ENCODE assay signal across 24 cellular contexts in the genomic region with DNA sequence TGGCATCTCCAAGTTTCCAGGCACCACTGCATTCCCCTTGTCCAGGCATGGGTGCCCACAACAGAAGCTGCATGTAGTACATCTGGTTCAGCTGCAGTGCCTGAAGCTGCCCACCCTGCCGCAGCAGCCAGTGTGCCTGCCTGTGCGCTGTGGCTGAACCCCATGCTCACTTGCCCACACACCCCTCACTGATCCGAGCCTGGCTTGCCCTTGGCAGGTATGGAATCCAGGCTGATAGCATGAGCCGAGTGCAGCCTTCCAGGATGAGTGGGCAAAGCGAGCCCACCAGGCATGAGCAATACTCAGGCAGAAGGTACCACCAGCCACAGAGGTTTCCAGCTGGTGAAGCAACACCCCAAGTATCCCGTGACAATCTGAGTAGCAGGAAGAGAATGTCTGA.
"Had no signal": no experiment of that assay in that cellular context is flagged by ENCODE, and none has a peak within 500 bp of the region (broad histone marks: within the 10 kb centered on the region; RNA-seq: fewer than 3 reads in every experiment).

No MANE protein-coding gene starts in this region.

- FAIRE-seq: keratinocyte, small intestine had no signal

- H3K4me1 ChIP-seq: heart right ventricle, left lung, lower lobe of right lung, neural progenitor cell, right atrium auricular region, tibial nerve, vagina had no signal

- H3K79me2 ChIP-seq: hepatocyte had no signal

- H3K27ac ChIP-seq: heart right ventricle, hepatocyte, left lung, lower lobe of right lung, neural progenitor cell, ovary, right atrium auricular region, tibial nerve, vagina had no signal

- H3K9me3 ChIP-seq: lower lobe of right lung, ovary, right atrium auricular region, vagina had no signal

- H3K4me3 ChIP-seq: heart right ventricle, hepatocyte, left lung, lower lobe of right lung, neural progenitor cell, ovary, right atrium auricular region, tibial nerve, vagina had no signal

- H3K36me3 ChIP-seq: heart right ventricle, left lung, lower lobe of right lung, neural progenitor cell, ovary, right atrium auricular region, tibial nerve, vagina had no signal

- H2AFZ ChIP-seq: hepatocyte, neural progenitor cell had no signal

- H3K4me2 ChIP-seq: hepatocyte, neural progenitor cell had no signal

- H3K27me3 ChIP-seq: heart right ventricle, hepatocyte, left lung, neural progenitor cell, ovary, right atrium auricular region, tibial nerve, vagina had no signal

- H3K9ac ChIP-seq: neural progenitor cell had no signal

- DNase-seq: heart right ventricle; left colon; left lung; lower lobe of right lung; mammary epithelial cell; mesenchymal stem cell; naive B cell; natural killer cell; nephron progenitor cell; ovary; small intestine; stimulated activated CD4-positive, alpha-beta T cell treated with anti-CD3 and anti-CD28 coated beads, Interleukin-1b, Interleukin-23, amount 100 ng/mL, for 48 hours; stimulated activated CD4-positive, alpha-beta T cell treated with anti-CD3 and anti-CD28 coated beads, Interleukin-2, amount 100 ng/mL, for 48 hours; stimulated activated CD4-positive, alpha-beta T cell treated with anti-CD3 and anti-CD28 coated beads, Interleukin-4, amount 100 ng/mL, for 4 hours; stimulated activated CD8-positive, alpha-beta memory T cell treated with anti-CD3 and anti-CD28 coated beads, Interleukin-4, amount 100 ng/mL, for 48 hours; stimulated activated naive CD4-positive, alpha-beta T cell treated with Interleukin-2 at 50 U/mL for 16 hours; stimulated activated naive CD8-positive, alpha-beta T cell treated with anti-CD3 and anti-CD28 coated beads, Interleukin-15, amount 100 ng/mL, for 72 hours; substantia nigra had no signal
